Comparison of ENCODE assay signal across 1 cellular context in genomic region chr12:98515368-98516183, GRCh38.
TF ChIP-seq lines count a peak whose summit lies in the region.

A gene with protein sequence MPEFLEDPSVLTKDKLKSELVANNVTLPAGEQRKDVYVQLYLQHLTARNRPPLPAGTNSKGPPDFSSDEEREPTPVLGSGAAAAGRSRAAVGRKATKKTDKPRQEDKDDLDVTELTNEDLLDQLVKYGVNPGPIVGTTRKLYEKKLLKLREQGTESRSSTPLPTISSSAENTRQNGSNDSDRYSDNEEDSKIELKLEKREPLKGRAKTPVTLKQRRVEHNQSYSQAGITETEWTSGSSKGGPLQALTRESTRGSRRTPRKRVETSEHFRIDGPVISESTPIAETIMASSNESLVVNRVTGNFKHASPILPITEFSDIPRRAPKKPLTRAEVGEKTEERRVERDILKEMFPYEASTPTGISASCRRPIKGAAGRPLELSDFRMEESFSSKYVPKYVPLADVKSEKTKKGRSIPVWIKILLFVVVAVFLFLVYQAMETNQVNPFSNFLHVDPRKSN (plus strand): TSS chr12:98515590. CDS start chr12:98515868, 278 bp downstream.

TF ChIP-seq in HepG2, 621 proteins besides CTCF, POLR2A, EP300 and RAD21 (continued from another document and continues in another):
- TF ChIP-seq ZNF619 (CRISPR knock-in tag; IDR thresholded peaks at IDR 0.05), result no peak
- no peak for TF ChIP-seq ZBTB1 (CRISPR knock-in tag; IDR thresholded peaks at IDR 0.05; ENCODE audit: borderline replicate concordance)
- TF ChIP-seq TBX3 (IDR thresholded peaks at IDR 0.05; ENCODE audit: borderline replicate concordance), result no peak
- peak; percentile 17; the same call in 1 of the 2 replicates for TF ChIP-seq ZNF614 (CRISPR knock-in tag; IDR thresholded peaks at IDR 0.05; ENCODE audit: borderline replicate concordance)
- no peak for TF ChIP-seq PATZ1 (CRISPR knock-in tag; IDR thresholded peaks at IDR 0.05)
- TF ChIP-seq NFRKB (IDR thresholded peaks at IDR 0.05), result no peak
- TF ChIP-seq, protein P1, sequence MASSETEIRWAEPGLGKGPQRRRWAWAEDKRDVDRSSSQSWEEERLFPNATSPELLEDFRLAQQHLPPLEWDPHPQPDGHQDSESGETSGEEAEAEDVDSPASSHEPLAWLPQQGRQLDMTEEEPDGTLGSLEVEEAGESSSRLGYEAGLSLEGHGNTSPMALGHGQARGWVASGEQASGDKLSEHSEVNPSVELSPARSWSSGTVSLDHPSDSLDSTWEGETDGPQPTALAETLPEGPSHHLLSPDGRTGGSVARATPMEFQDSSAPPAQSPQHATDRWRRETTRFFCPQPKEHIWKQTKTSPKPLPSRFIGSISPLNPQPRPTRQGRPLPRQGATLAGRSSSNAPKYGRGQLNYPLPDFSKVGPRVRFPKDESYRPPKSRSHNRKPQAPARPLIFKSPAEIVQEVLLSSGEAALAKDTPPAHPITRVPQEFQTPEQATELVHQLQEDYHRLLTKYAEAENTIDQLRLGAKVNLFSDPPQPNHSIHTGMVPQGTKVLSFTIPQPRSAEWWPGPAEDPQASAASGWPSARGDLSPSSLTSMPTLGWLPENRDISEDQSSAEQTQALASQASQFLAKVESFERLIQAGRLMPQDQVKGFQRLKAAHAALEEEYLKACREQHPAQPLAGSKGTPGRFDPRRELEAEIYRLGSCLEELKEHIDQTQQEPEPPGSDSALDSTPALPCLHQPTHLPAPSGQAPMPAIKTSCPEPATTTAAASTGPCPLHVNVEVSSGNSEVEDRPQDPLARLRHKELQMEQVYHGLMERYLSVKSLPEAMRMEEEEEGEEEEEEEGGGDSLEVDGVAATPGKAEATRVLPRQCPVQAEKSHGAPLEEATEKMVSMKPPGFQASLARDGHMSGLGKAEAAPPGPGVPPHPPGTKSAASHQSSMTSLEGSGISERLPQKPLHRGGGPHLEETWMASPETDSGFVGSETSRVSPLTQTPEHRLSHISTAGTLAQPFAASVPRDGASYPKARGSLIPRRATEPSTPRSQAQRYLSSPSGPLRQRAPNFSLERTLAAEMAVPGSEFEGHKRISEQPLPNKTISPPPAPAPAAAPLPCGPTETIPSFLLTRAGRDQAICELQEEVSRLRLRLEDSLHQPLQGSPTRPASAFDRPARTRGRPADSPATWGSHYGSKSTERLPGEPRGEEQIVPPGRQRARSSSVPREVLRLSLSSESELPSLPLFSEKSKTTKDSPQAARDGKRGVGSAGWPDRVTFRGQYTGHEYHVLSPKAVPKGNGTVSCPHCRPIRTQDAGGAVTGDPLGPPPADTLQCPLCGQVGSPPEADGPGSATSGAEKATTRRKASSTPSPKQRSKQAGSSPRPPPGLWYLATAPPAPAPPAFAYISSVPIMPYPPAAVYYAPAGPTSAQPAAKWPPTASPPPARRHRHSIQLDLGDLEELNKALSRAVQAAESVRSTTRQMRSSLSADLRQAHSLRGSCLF (CRISPR knock-in tag; IDR thresholded peaks at IDR 0.05; ENCODE audit: borderline replicate concordance), result peak; percentile 80; the same call in 1 of the 2 replicates
- no peak; the same call in none of the 2 replicates for TF ChIP-seq POGZ (CRISPR knock-in tag; IDR thresholded peaks at IDR 0.05)
- TF ChIP-seq ZFP90 (CRISPR knock-in tag; IDR thresholded peaks at IDR 0.05; ENCODE audit: borderline replicate concordance), result peak; percentile 80
- TF ChIP-seq ZNF746 (CRISPR knock-in tag; IDR thresholded peaks at IDR 0.05), result no peak
- no peak for TF ChIP-seq HMGA1 (CRISPR knock-in tag; conservative IDR thresholded peaks at IDR 0.05)
- TF ChIP-seq GTF2F1 (IDR thresholded peaks at IDR 0.05; ENCODE audit: low read length), result no peak
- TF ChIP-seq, protein P2, sequence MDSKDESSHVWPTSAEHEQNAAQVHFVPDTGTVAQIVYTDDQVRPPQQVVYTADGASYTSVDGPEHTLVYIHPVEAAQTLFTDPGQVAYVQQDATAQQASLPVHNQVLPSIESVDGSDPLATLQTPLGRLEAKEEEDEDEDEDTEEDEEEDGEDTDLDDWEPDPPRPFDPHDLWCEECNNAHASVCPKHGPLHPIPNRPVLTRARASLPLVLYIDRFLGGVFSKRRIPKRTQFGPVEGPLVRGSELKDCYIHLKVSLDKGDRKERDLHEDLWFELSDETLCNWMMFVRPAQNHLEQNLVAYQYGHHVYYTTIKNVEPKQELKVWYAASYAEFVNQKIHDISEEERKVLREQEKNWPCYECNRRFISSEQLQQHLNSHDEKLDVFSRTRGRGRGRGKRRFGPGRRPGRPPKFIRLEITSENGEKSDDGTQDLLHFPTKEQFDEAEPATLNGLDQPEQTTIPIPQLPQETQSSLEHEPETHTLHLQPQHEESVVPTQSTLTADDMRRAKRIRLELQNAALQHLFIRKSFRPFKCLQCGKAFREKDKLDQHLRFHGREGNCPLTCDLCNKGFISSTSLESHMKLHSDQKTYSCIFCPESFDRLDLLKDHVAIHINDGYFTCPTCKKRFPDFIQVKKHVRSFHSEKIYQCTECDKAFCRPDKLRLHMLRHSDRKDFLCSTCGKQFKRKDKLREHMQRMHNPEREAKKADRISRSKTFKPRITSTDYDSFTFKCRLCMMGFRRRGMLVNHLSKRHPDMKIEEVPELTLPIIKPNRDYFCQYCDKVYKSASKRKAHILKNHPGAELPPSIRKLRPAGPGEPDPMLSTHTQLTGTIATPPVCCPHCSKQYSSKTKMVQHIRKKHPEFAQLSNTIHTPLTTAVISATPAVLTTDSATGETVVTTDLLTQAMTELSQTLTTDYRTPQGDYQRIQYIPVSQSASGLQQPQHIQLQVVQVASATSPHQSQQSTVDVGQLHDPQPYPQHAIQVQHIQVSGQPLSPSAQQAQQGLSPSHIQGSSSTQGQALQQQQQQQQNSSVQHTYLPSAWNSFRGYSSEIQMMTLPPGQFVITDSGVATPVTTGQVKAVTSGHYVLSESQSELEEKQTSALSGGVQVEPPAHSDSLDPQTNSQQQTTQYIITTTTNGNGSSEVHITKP (CRISPR knock-in tag; IDR thresholded peaks at IDR 0.05; ENCODE audit: low read depth), result no peak; the same call in 1 of the 2 replicates
- TF ChIP-seq MAFG (CRISPR knock-in tag; IDR thresholded peaks at IDR 0.05), result no peak
- TF ChIP-seq ZBTB8A (CRISPR knock-in tag; IDR thresholded peaks at IDR 0.05; ENCODE audit: borderline replicate concordance, low read depth), result no peak
- no peak for TF ChIP-seq ZNF3 (CRISPR knock-in tag; IDR thresholded peaks at IDR 0.05)
- TF ChIP-seq ZNF770 (CRISPR knock-in tag; IDR thresholded peaks at IDR 0.05), result peak; percentile 48; the same call in 1 of the 2 replicates
- no peak; the same call in none of the 2 replicates for TF ChIP-seq RNF2 (conservative IDR thresholded peaks at IDR 0.05; ENCODE audit: low read depth)
- no peak for TF ChIP-seq ZNF878 (CRISPR knock-in tag; IDR thresholded peaks at IDR 0.05)
- no peak for TF ChIP-seq ZNF207 (IDR thresholded peaks at IDR 0.05; ENCODE audit: borderline replicate concordance)
- peak; percentile 70; the same call in 1 of the 2 replicates for TF ChIP-seq CHCHD3 (CRISPR knock-in tag; IDR thresholded peaks at IDR 0.05)
- TF ChIP-seq ZNF589 (CRISPR knock-in tag; conservative IDR thresholded peaks at IDR 0.05), result no peak; the same call in 1 of the 2 replicates
- TF ChIP-seq ZKSCAN5 (CRISPR knock-in tag; IDR thresholded peaks at IDR 0.05), result 0 out of 2 replicates have a peak, but pooled peaks have one; percentile 15
- TF ChIP-seq, protein P3, sequence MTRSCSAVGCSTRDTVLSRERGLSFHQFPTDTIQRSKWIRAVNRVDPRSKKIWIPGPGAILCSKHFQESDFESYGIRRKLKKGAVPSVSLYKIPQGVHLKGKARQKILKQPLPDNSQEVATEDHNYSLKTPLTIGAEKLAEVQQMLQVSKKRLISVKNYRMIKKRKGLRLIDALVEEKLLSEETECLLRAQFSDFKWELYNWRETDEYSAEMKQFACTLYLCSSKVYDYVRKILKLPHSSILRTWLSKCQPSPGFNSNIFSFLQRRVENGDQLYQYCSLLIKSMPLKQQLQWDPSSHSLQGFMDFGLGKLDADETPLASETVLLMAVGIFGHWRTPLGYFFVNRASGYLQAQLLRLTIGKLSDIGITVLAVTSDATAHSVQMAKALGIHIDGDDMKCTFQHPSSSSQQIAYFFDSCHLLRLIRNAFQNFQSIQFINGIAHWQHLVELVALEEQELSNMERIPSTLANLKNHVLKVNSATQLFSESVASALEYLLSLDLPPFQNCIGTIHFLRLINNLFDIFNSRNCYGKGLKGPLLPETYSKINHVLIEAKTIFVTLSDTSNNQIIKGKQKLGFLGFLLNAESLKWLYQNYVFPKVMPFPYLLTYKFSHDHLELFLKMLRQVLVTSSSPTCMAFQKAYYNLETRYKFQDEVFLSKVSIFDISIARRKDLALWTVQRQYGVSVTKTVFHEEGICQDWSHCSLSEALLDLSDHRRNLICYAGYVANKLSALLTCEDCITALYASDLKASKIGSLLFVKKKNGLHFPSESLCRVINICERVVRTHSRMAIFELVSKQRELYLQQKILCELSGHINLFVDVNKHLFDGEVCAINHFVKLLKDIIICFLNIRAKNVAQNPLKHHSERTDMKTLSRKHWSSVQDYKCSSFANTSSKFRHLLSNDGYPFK (CRISPR knock-in tag; IDR thresholded peaks at IDR 0.05; ENCODE audit: borderline replicate concordance), result peak; percentile 30; the same call in 1 of the 2 replicates
- peak; percentile 98 for TF ChIP-seq NFYC (CRISPR knock-in tag; IDR thresholded peaks at IDR 0.05)
- no peak for TF ChIP-seq USF2 (IDR thresholded peaks at IDR 0.05; ENCODE audit: low read depth, low read length)
- no peak; the same call in 1 of the 2 replicates for TF ChIP-seq USF2 (CRISPR knock-in tag; IDR thresholded peaks at IDR 0.05; ENCODE audit: borderline replicate concordance)
- TF ChIP-seq MAFF (IDR thresholded peaks at IDR 0.05; ENCODE audit: low read depth, low read length), result no peak
- TF ChIP-seq CENPT (CRISPR knock-in tag; IDR thresholded peaks at IDR 0.05; ENCODE audit: low read depth), result no peak
- no peak for TF ChIP-seq ZNF205 (CRISPR knock-in tag; IDR thresholded peaks at IDR 0.05)
- TF ChIP-seq, protein P4, sequence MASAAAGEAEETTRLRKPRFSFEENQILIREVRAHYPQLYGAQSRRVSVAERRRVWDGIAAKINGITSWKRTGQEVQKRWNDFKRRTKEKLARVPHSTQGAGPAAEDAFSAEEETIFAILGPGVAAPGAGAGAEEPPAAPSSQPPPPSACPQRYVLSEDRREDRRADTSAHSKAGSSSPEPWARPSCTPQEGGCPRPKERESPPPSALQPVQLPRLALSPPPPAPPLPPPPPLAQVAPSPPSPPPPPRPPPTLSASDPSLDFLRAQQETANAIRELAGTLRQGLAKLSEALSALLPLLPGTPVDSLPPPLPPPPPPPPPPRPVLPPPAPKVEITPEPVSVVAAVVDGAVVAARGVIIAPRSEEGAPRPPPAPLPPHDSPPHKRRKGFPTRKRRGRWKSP (CRISPR knock-in tag; IDR thresholded peaks at IDR 0.05), result peak; percentile 50
- no peak; the same call in 1 of the 2 replicates for TF ChIP-seq ZNF556 (CRISPR knock-in tag; IDR thresholded peaks at IDR 0.05; ENCODE audit: borderline replicate concordance)
- no peak for TF ChIP-seq PLRG1 (conservative IDR thresholded peaks at IDR 0.05)
- TF ChIP-seq ZBTB7B (CRISPR knock-in tag; IDR thresholded peaks at IDR 0.05), result peak; percentile 53
- TF ChIP-seq, protein P5, sequence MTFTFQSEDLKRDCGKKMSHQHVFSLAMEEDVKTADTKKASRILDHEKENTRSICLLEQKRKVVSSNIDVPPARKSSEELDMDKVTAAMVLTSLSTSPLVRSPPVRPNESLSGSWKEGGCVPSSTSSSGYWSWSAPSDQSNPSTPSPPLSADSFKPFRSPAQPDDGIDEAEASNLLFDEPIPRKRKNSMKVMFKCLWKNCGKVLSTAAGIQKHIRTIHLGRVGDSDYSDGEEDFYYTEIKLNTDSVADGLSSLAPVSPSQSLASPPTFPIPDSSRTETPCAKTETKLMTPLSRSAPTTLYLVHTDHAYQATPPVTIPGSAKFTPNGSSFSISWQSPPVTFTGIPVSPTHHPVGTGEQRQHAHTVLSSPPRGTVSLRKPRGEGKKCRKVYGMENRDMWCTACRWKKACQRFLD (CRISPR knock-in tag; IDR thresholded peaks at IDR 0.05; ENCODE audit: borderline replicate concordance), result peak; percentile 56; the same call in 1 of the 2 replicates
- TF ChIP-seq GABPA (IDR thresholded peaks at IDR 0.05; ENCODE audit: low read depth, low read length), result no peak
- no peak for TF ChIP-seq GABPA (CRISPR knock-in tag; IDR thresholded peaks at IDR 0.05; ENCODE audit: low read depth)
- TF ChIP-seq ZMYM3 (CRISPR knock-in tag; IDR thresholded peaks at IDR 0.05), result peak; percentile 52
- TF ChIP-seq SP2 (CRISPR knock-in tag; IDR thresholded peaks at IDR 0.05), result 0 out of 2 replicates have a peak, but pooled peaks have one; percentile 7
- no peak for TF ChIP-seq RFX1 (IDR thresholded peaks at IDR 0.05)
